8 cellular contexts compared by ENCODE assay signal in the genomic region with DNA sequence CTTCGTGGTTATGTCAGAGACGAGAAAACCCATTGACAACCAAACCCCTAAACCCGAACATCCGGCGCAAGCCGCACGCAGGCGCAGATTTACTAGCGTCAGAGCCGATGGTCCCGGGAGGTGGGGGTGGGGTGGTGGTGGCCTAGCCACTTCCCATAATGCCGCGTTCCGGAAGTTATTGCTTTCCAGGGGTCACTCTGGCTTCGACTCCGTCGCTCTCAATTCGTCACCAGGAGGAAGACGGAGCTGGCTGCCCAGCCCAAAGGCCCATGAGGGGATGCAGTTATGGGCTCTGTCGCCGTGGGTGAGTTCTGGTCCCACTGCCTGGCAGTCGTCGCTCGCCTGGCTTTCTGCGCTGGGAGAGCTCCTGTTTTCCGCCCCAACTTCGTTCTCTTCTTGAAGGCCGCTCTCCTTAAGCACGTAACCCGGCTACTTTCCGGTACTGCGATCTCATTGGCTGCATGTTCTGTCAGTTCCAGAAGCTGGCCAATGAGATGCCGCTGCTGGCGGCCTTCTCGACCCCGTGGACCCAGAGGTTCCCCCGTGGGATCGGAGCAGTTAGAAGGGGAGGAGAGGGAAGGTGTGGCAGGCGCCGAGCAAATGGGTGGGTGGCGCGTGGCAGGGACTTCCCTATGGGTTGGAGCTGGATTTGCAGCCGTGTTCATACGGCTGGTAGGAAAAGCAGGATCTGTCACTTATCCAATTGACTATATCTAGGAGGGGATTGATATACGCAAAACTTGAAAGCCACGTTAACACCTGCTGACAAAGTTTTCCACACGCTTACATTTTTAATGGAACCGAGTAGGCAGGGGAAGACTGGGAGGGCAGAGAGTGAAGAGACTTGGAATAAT. TPM values are rescaled to one million over a fixed set of nuclear protein-coding genes. Genes with fewer than 3 reads are reported as not detected.
DNase-seq lines count a peak whose midpoint lies in the region; ATAC-seq and TF ChIP-seq lines count a peak whose summit lies in the region.

Gene USP16 (plus strand): TSS at position 195 of the 854 bp plus-strand sequence. CDS start 3,246 bp downstream, outside the sequence.

- peak within 1 kb of the TSS; percentile 78 for H3K4me3 ChIP-seq in GM12864 (ENCODE audit: low read depth, low read length)
- H3K4me3 ChIP-seq in ovary: peak within 1 kb of the TSS; percentile 61
- H3K4me3 ChIP-seq in thyroid gland (replicated peaks in 1 of 3): peak within 1 kb of the TSS; percentile 36 to 79 (median 46)

- ATAC-seq in HG02759 (IDR thresholded peaks at IDR 0.05; ENCODE audit: unreplicated experiment) (peak; percentile 98), Right ventricle myocardium inferior (peak; percentile 99)

- DNase-seq in GM12864 (ENCODE audit: low read depth): peak; percentile 98
- DNase-seq in NCI-H1417 (lab: John Stamatoyannopoulos, UW): peak; percentile 96 to 100 (median 99)
- DNase-seq in SW 1271 (lab: John Stamatoyannopoulos, UW): peak; percentile 91 to 96
- peak; percentile 82 for DNase-seq in activated naive CD8-positive, alpha-beta T cell treated with anti-CD3 and anti-CD28 coated beads, Interleukin-2, amount 50 U/mL, for 16 hours (ENCODE audit: low read depth, low spot score)
- peak; percentile 95 for DNase-seq in Right ventricle myocardium inferior (ENCODE audit: missing footprints)
- peak; percentile 93 to 96 (median 96) for DNase-seq in ovary
- DNase-seq in thyroid gland: peak; percentile 95

- WGBS in ovary, 3 donors: 0 to 1% (median 0%) methylated on average over 39 to 48 of the region's 48 CpGs
- WGBS in thyroid gland, 2 donors: 0 to 1% methylated on average over 36 to 38 of the region's 48 CpGs

- peak; percentile 79 for TF ChIP-seq EP300 in ovary (IDR thresholded peaks at IDR 0.05)

- H3K9me3 ChIP-seq in ovary: no peaks in the 10 kb centered on the region
- H3K9me3 ChIP-seq in thyroid gland: no peaks in the 10 kb centered on the region

- H3K36me3 ChIP-seq in ovary (no peaks in the 10 kb centered on the region), thyroid gland (no peaks in the 10 kb centered on the region)

- TF ChIP-seq CTCF in GM12864 (IDR thresholded peaks at IDR 0.05; ENCODE audit: low read depth, low read length, missing control alignments): no peak
- TF ChIP-seq CTCF in ovary (IDR thresholded peaks at IDR 0.05): peak in 1 of 3 donors; percentile 30
- TF ChIP-seq CTCF in thyroid gland (IDR thresholded peaks at IDR 0.05): peak in 3 of 6 experiments; percentile 29 to 41 (median 34)

- TF ChIP-seq POLR2A in ovary (IDR thresholded peaks at IDR 0.05) (peak; percentile 55), thyroid gland (IDR thresholded peaks at IDR 0.05) (peak; percentile 43 to 60)

- H3K27me3 ChIP-seq in ovary (no peaks in the 10 kb centered on the region), thyroid gland (no peaks in the 10 kb centered on the region)

- H3K4me1 ChIP-seq in ovary (ENCODE audit: insufficient read depth): peaks cover 6% of the 10 kb centered on the region
- peaks cover 11 to 22% of the 10 kb centered on the region in 2 donors for H3K4me1 ChIP-seq in thyroid gland

- intact Hi-C loops in Right ventricle myocardium inferior (cut with DNase I) (loop anchor here (1.0 to 5.0 kb wide), 3 partner anchors 22 to 48 kb away; partner anchors contain the start of genes CCT8 and LTN1), ovary (cut with DNase I) (loop anchor here in 1 of 4 donors (2.0 kb wide), 1 partner anchor 22 kb away; no protein-coding TSS in a partner anchor), thyroid gland (cut with DNase I) (loop anchor here (5.0 kb wide), 2 partner anchors 32 to 48 kb away; partner anchors contain the start of genes CCT8 and LTN1)

- H3K27ac ChIP-seq in ovary (peak within 1 kb of the TSS; percentile 96 to 98), thyroid gland (peak within 1 kb of the TSS; percentile 97 to 98 (median 97))

RNA-seq across cellular contexts. Expression of gene USP16, which starts in this region (rescaled TPM):
- total RNA-seq in Right ventricle myocardium inferior (30.4 TPM), ovary (10 to 100 TPM; 25.9 to 46.6 (median 31.9) TPM), thyroid gland (10 to 100 TPM; 40.0 to 53.4 (median 45.7) TPM)
- polyA plus RNA-seq in ovary: 10 to 100 TPM; 25.5 to 27.8 TPM

Comparison
In these comparisons a context has a peak if more than half of its experiments do, and no peak if none do; other contexts are left out.
1. Peak in every context shown above with its lines: DNase-seq, ATAC-seq, H3K4me3 ChIP-seq and H3K27ac ChIP-seq.